14 cellular contexts compared by ENCODE assay signal in the genomic region with DNA sequence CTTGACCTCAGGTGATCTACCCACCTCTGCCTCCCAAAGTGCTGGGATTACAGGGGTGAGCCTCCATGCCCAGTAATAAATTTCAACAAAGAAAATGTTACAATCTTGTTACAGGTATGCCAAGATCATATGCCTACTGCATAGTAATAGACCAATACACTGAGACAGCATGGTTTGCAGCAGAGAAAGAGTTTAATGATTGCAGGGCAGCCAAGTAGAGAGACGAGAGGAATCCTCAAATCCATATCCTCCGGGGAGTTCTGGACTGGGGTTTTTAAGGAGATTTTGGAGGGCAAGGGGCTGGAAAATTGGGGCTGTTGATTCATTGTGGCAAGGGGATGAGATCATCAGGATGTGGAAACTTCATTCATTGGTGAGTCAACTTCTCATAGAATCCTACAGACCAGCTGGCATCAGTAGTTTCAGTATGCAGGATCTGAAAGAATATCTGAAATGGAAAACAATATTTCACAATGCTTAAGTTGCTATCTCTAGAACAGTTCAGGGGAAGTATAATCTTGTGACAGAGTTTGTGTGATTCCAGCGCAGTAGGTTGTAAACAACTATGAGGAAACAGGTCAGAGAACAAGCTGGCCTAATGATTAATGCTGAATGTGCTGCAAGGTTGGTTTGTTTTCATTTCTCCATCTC. TPM values are rescaled to one million over a fixed set of nuclear protein-coding genes. Genes with fewer than 3 reads are reported as not detected.
DNase-seq lines count a peak whose midpoint lies in the region; ATAC-seq, FAIRE-seq and TF ChIP-seq lines count a peak whose summit lies in the region.
"Had no signal": no experiment of that assay in that cellular context is flagged by ENCODE, and none has a peak within 500 bp of the region (broad histone marks: within the 10 kb centered on the region; RNA-seq: fewer than 3 reads in every experiment).

No MANE protein-coding gene starts in this region.

- FAIRE-seq in RCC 7860 (lab: Jason Lieb, UNC), result no peak

- H3K27me3 Mint-ChIP-seq in natural killer cell (ENCODE audit: low read depth in 2 of 2) (peaks cover 15 to 47% of the 10 kb centered on the region in 2 donors), GM23338 (ENCODE audit: insufficient read depth, low read depth, poor library complexity) (peaks cover 4% of the 10 kb centered on the region), chondrocyte (ENCODE audit: low read depth) (peaks cover 17% of the 10 kb centered on the region)

- peak overlapping the region; percentile 14 for H3K27ac ChIP-seq in osteoblast (ENCODE audit: low read depth, low read length)
- no peak overlapping the region for H3K27ac ChIP-seq in GM23338 (ENCODE audit: low read depth)

- peaks cover 24% of the 10 kb centered on the region for H3K36me3 Mint-ChIP-seq in natural killer cell
- peaks cover 20% of the 10 kb centered on the region for H3K36me3 Mint-ChIP-seq in GM23338 (ENCODE audit: low read depth)
- peaks cover 2% of the 10 kb centered on the region for H3K36me3 Mint-ChIP-seq in chondrocyte (ENCODE audit: low read depth)

- no peaks in the 10 kb centered on the region for H3K9me2 ChIP-seq in GM23338 (ENCODE audit: insufficient read depth)

- H3K27me3 ChIP-seq in osteoblast (ENCODE audit: insufficient read depth, low read length) (no peaks in the 10 kb centered on the region), GM23338 (ENCODE audit: insufficient read depth) (no peaks in the 10 kb centered on the region)

- ATAC-seq in natural killer cell (no peak), GM23338 (no peak)
- ATAC-seq: stimulated activated naive CD8-positive, alpha-beta T cell treated with anti-CD3 and anti-CD28 coated beads, Interleukin-15, Interleukin-2, amounts not matched to agents 100 U/mL and 50 U/mL, for 24 hours had no signal

- intact Hi-C loops in natural killer cell (cut with micrococcal nuclease), result no loop called here

- H3K79me2 ChIP-seq in osteoblast (ENCODE audit: insufficient read depth, low read length), result no peaks in the 10 kb centered on the region
- no peaks in the 10 kb centered on the region for H3K79me2 ChIP-seq in GM23338 (replicated peaks; ENCODE audit: insufficient read depth)

- peaks cover 5% of the 10 kb centered on the region for H3K4me1 ChIP-seq in osteoblast (ENCODE audit: insufficient read depth, low read length)
- no peaks in the 10 kb centered on the region for H3K4me1 ChIP-seq in GM23338 (ENCODE audit: insufficient read depth)

- peaks cover 4% of the 10 kb centered on the region for H3K9me3 ChIP-seq in osteoblast (ENCODE audit: low read depth, low read length)

- H3K4me3 ChIP-seq in osteoblast (ENCODE audit: insufficient read depth, low read length), result no peak overlapping the region
- H3K4me3 ChIP-seq in GM23338, result no peak overlapping the region

- no peak overlapping the region for H2AFZ ChIP-seq in osteoblast (ENCODE audit: low read length)
- no peak overlapping the region for H2AFZ ChIP-seq in GM23338

- H4K20me1 ChIP-seq in osteoblast (ENCODE audit: insufficient read depth, low read length) (no peaks in the 10 kb centered on the region), GM23338 (replicated peaks; ENCODE audit: insufficient read depth) (no peaks in the 10 kb centered on the region)

- TF ChIP-seq CTCF in osteoblast (IDR thresholded peaks at IDR 0.05; ENCODE audit: extremely low read depth, low read depth, low read length) (no peak), natural killer cell (IDR thresholded peaks at IDR 0.05) (no peak), GM23338 (conservative IDR thresholded peaks at IDR 0.05; ENCODE audit: low read depth in 2 of 2) (no peak), chondrocyte (IDR thresholded peaks at IDR 0.05) (no peak)

- peak; percentile 46 for DNase-seq in GM04503 (ENCODE audit: low read depth)
- peak; percentile 23 for DNase-seq in RCC 7860 (ENCODE audit: low spot score)
- DNase-seq in fibroblast of gingiva (ENCODE audit: low read depth), result peak; percentile 96
- DNase-seq in osteoblast (ENCODE audit: insufficient read length, low spot score, missing footprints), result no peak
- DNase-seq in natural killer cell, result no peak
- no peak for DNase-seq in GM23338 (ENCODE audit: low spot score)
- DNase-seq in chondrocyte (ENCODE audit: low spot score), result no peak
- no peak for DNase-seq in NCI-H1105 treated with DMSO at 0.1 percent for 48 hours (lab: John Stamatoyannopoulos, UW)
- DNase-seq: DND-41; midbrain; NCI-H2081 treated with DMSO at 0.1 percent for 48 hours; SHP77; stimulated activated CD4-positive, alpha-beta T cell treated with anti-CD3 and anti-CD28 coated beads, Interleukin-15, amount 100 ng/mL, for 24 hours; stimulated activated naive CD8-positive, alpha-beta T cell treated with anti-CD3 and anti-CD28 coated beads, Interleukin-15, Interleukin-2, amounts not matched to agents 100 U/mL and 50 U/mL, for 24 hours had no signal

- H3K9me3 Mint-ChIP-seq in natural killer cell (peaks cover 12 to 13% of the 10 kb centered on the region in 2 donors), GM23338 (peaks cover 37% of the 10 kb centered on the region), chondrocyte (ENCODE audit: low read depth) (peaks cover 27% of the 10 kb centered on the region)

- peak overlapping the region; percentile 19 for H3K4me2 ChIP-seq in osteoblast (ENCODE audit: insufficient read depth, low read length)
- H3K4me2 ChIP-seq in GM23338, result no peak overlapping the region

- no peaks in the 10 kb centered on the region for H3K36me3 ChIP-seq in osteoblast (ENCODE audit: insufficient read depth, low read length)
- H3K36me3 ChIP-seq in GM23338 (ENCODE audit: insufficient read depth), result no peaks in the 10 kb centered on the region

- H3K27ac Mint-ChIP-seq in natural killer cell, result no peak overlapping the region
- H3K27ac Mint-ChIP-seq in GM23338, result no peak overlapping the region
- no peak overlapping the region for H3K27ac Mint-ChIP-seq in chondrocyte (ENCODE audit: unreplicated experiment)

- H3K4me3 Mint-ChIP-seq in natural killer cell (no peak overlapping the region), GM23338 (no peak overlapping the region), chondrocyte (ENCODE audit: unreplicated experiment) (no peak overlapping the region)

- H3F3A ChIP-seq in GM23338 (replicated peaks; ENCODE audit: low read depth), result no peaks in the 10 kb centered on the region

- H3K4me1 Mint-ChIP-seq in natural killer cell, result no peaks in the 10 kb centered on the region
- H3K4me1 Mint-ChIP-seq in GM23338, result no peaks in the 10 kb centered on the region
- H3K4me1 Mint-ChIP-seq in chondrocyte (ENCODE audit: low read depth), result no peaks in the 10 kb centered on the region

TF ChIP-seq in GM23338, 12 proteins besides CTCF, POLR2A, EP300 and RAD21 (continues in another document):
- TF ChIP-seq ZNF114 (CRISPR knock-in tag; IDR thresholded peaks at IDR 0.05) (no peak), ZNF331 (CRISPR knock-in tag; IDR thresholded peaks at IDR 0.05; ENCODE audit: low read depth) (no peak), EZH2 (IDR thresholded peaks at IDR 0.05; ENCODE audit: low read depth, unreplicated experiment) (no peak), POLR2AphosphoS5 (IDR thresholded peaks at IDR 0.05; ENCODE audit: low read depth) (no peak), NANOG (IDR thresholded peaks at IDR 0.05; ENCODE audit: borderline replicate concordance) (no peak), STAT1 (IDR thresholded peaks at IDR 0.05; ENCODE audit: unreplicated experiment) (no peak), CREB1 (CRISPR knock-in tag; IDR thresholded peaks at IDR 0.05; ENCODE audit: low read depth) (no peak), ETS1 (IDR thresholded peaks at IDR 0.05) (no peak)
- TF ChIP-seq, protein P1, sequence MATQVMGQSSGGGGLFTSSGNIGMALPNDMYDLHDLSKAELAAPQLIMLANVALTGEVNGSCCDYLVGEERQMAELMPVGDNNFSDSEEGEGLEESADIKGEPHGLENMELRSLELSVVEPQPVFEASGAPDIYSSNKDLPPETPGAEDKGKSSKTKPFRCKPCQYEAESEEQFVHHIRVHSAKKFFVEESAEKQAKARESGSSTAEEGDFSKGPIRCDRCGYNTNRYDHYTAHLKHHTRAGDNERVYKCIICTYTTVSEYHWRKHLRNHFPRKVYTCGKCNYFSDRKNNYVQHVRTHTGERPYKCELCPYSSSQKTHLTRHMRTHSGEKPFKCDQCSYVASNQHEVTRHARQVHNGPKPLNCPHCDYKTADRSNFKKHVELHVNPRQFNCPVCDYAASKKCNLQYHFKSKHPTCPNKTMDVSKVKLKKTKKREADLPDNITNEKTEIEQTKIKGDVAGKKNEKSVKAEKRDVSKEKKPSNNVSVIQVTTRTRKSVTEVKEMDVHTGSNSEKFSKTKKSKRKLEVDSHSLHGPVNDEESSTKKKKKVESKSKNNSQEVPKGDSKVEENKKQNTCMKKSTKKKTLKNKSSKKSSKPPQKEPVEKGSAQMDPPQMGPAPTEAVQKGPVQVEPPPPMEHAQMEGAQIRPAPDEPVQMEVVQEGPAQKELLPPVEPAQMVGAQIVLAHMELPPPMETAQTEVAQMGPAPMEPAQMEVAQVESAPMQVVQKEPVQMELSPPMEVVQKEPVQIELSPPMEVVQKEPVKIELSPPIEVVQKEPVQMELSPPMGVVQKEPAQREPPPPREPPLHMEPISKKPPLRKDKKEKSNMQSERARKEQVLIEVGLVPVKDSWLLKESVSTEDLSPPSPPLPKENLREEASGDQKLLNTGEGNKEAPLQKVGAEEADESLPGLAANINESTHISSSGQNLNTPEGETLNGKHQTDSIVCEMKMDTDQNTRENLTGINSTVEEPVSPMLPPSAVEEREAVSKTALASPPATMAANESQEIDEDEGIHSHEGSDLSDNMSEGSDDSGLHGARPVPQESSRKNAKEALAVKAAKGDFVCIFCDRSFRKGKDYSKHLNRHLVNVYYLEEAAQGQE (IDR thresholded peaks at IDR 0.05; ENCODE audit: unreplicated experiment), result no peak

RNA-seq across cellular contexts. Expression of gene TUT7, which starts 14.8 kb away (rescaled TPM):
- 39.8 and 46.9 TPM in 2 replicates for total RNA-seq in osteoblast
- total RNA-seq in natural killer cell, result 10 to 100 TPM; 84.7 to 94.8 (median 85.6) TPM
- total RNA-seq in GM23338 (2014; rRNA removed; shearing (Covaris generic)), result 23.8 and 28.4 TPM in 2 replicates
- polyA plus RNA-seq in GM23338 (2016; fragmentation: Nextera tagmentation; extraction: Ambion mirVana), result 15.0 and 21.4 TPM in 2 replicates
- total RNA-seq in chondrocyte, result 22.3 to 33.9 TPM (median 22.8 TPM) in 3 replicates

Comparison
In these comparisons a context has a peak if more than half of its experiments do, and no peak if none do; other contexts are left out.
1. DNase-seq: peak in GM04503 (single experiment), RCC 7860 (single experiment) and fibroblast of gingiva (single experiment); none in osteoblast (single experiment), natural killer cell (single experiment), GM23338 (single experiment), chondrocyte (single experiment) and NCI-H1105 treated with DMSO at 0.1 percent for 48 hours (single experiment).